8 cellular contexts compared by ENCODE assay signal in genomic region chr2:61853086-61853847, GRCh38.
DNase-seq lines count a peak whose midpoint lies in the region; TF ChIP-seq lines count a peak whose summit lies in the region.

No MANE protein-coding gene starts in this region.

- H3K36me3 ChIP-seq in ACC112 (ENCODE audit: insufficient read depth, low read length) (no peaks in the 10 kb centered on the region), GM06990 (ENCODE audit: control insufficient read depth, insufficient read depth, low read length) (no peaks in the 10 kb centered on the region), WERI-Rb-1 (0 out of 2 replicates have a peak, but pooled peaks cover 2% of the 10 kb centered on the region), neuron (ENCODE audit: insufficient read depth, low read length) (no peaks in the 10 kb centered on the region)

- no peaks in the 10 kb centered on the region for H3K79me2 ChIP-seq in ACC112 (ENCODE audit: control insufficient read depth, insufficient read depth, low read length, unreplicated experiment)

- H3K4me1 ChIP-seq in ACC112 (ENCODE audit: control insufficient read depth, insufficient read depth, low read length, unreplicated experiment) (no peaks in the 10 kb centered on the region), neuron (ENCODE audit: insufficient read depth, low read length) (peaks cover 12% of the 10 kb centered on the region)

- CTCF ChIA-PET in HEK293T (lab: Yijun Ruan, JAX) = no interaction called here

- POLR2A ChIA-PET in HEK293T (lab: Yijun Ruan, JAX) = interaction anchor here (0.5 to 2.3 kb wide), 13 partner anchors 10 to 647 kb away, joined by 3 to 10 read pairs (median 4); no protein-coding TSS in a partner anchor

- H3K27ac ChIP-seq in ACC112 (ENCODE audit: low read depth, low read length) (0 out of 2 replicates have a peak overlapping the region, but pooled peaks have one; percentile 20), WERI-Rb-1 (peak overlapping the region; percentile 96)

- TF ChIP-seq CTCF in GM06990 (IDR thresholded peaks at IDR 0.05; ENCODE audit: insufficient read depth, low read length, poor library complexity, severe bottlenecking) (no peak), WERI-Rb-1 (IDR thresholded peaks at IDR 0.05; ENCODE audit: low read depth, low read length) (peak; percentile 44; the same call in 1 of the 2 replicates), foreskin fibroblast (IDR thresholded peaks at IDR 0.05; ENCODE audit: low read depth, low read length) (no peak)

- H3K4me3 ChIP-seq in ACC112 (ENCODE audit: low read depth, low read length) = peak overlapping the region; percentile 85
- H3K4me3 ChIP-seq in GM06990 (replicated peaks; ENCODE audit: low read depth, low read length) = peak overlapping the region; percentile 95
- H3K4me3 ChIP-seq in WERI-Rb-1 (ENCODE audit: low read depth, low read length) = peak overlapping the region; percentile 96
- H3K4me3 ChIP-seq in foreskin fibroblast (ENCODE audit: low read depth in 1 of 2, low read length in 2 of 2) = peak overlapping the region; percentile 69 to 96
- peak overlapping the region; percentile 89 for H3K4me3 ChIP-seq in neuron (ENCODE audit: low read length)

- H3K9me3 ChIP-seq in WERI-Rb-1 (ENCODE audit: severe bottlenecking) = no peaks in the 10 kb centered on the region
- no peaks in the 10 kb centered on the region for H3K9me3 ChIP-seq in neuron (ENCODE audit: low read length)

- H3K27me3 ChIP-seq in ACC112 (ENCODE audit: insufficient read depth, low read length) = no peaks in the 10 kb centered on the region
- no peaks in the 10 kb centered on the region for H3K27me3 ChIP-seq in GM06990 (replicated peaks; ENCODE audit: control insufficient read depth, insufficient read depth, low read length)
- no peaks in the 10 kb centered on the region for H3K27me3 ChIP-seq in WERI-Rb-1 (ENCODE audit: insufficient read depth, low read depth, severe bottlenecking)
- no peaks in the 10 kb centered on the region for H3K27me3 ChIP-seq in neuron (ENCODE audit: insufficient read depth, low read length)

- H2AFZ ChIP-seq in ACC112 (ENCODE audit: low read length, unreplicated experiment) (peak overlapping the region; percentile 81), neuron (ENCODE audit: low read depth, low read length) (peak overlapping the region; percentile 75)

- DNase-seq in GM06990 (ENCODE audit: extremely low read depth, insufficient read length) (no peak), HEK293T (ENCODE audit: extremely low spot score) (peak; percentile 61), LoVo (ENCODE audit: low spot score) (peak; percentile 62), WERI-Rb-1 (peak; percentile 90), foreskin fibroblast (peak in 1 of 2 donors; percentile 19), NCI-H187 treated with DMSO at 0.1 percent for 48 hours (lab: John Stamatoyannopoulos, UW) (no peak)

TF ChIP-seq in HEK293T, 16 proteins besides CTCF, POLR2A, EP300 and RAD21:
- no peak for TF ChIP-seq TARDBP (IDR thresholded peaks at IDR 0.05)
- no peak for TF ChIP-seq L3MBTL2 (conservative IDR thresholded peaks at IDR 0.05)
- TF ChIP-seq SP1 (IDR thresholded peaks at IDR 0.05) = no peak
- no peak for TF ChIP-seq SUZ12 (IDR thresholded peaks at IDR 0.05)
- TF ChIP-seq ZNF384 (IDR thresholded peaks at IDR 0.05) = no peak
- no peak for TF ChIP-seq ELF4 (IDR thresholded peaks at IDR 0.05)
- no peak for TF ChIP-seq CTBP1 (IDR thresholded peaks at IDR 0.05; ENCODE audit: borderline replicate concordance)
- no peak for TF ChIP-seq PKNOX1 (IDR thresholded peaks at IDR 0.05)
- no peak for TF ChIP-seq FOXA1 (IDR thresholded peaks at IDR 0.05)
- no peak for TF ChIP-seq FOXK2 (IDR thresholded peaks at IDR 0.05)
- TF ChIP-seq NFRKB (IDR thresholded peaks at IDR 0.05) = no peak
- no peak for TF ChIP-seq LEF1 (IDR thresholded peaks at IDR 0.05; ENCODE audit: borderline replicate concordance)
- TF ChIP-seq FOXM1 (IDR thresholded peaks at IDR 0.05; ENCODE audit: borderline replicate concordance) = no peak
- no peak for TF ChIP-seq BHLHE40 (IDR thresholded peaks at IDR 0.05; ENCODE audit: borderline replicate concordance)
- no peak for TF ChIP-seq ARNT (IDR thresholded peaks at IDR 0.05)
- TF ChIP-seq HDGF (IDR thresholded peaks at IDR 0.05; ENCODE audit: borderline replicate concordance) = no peak

Comparison
In these comparisons a context has a peak if more than half of its experiments do, and no peak if none do; other contexts are left out.
1. DNase-seq: peak in HEK293T (single experiment), LoVo (single experiment) and WERI-Rb-1 (single experiment); none in GM06990 (single experiment) and NCI-H187 treated with DMSO at 0.1 percent for 48 hours (single experiment).
2. Peak in every context shown above with its lines, with median percentiles within 50 percentile points of each other: H3K4me3 ChIP-seq.